In the genomic region with DNA sequence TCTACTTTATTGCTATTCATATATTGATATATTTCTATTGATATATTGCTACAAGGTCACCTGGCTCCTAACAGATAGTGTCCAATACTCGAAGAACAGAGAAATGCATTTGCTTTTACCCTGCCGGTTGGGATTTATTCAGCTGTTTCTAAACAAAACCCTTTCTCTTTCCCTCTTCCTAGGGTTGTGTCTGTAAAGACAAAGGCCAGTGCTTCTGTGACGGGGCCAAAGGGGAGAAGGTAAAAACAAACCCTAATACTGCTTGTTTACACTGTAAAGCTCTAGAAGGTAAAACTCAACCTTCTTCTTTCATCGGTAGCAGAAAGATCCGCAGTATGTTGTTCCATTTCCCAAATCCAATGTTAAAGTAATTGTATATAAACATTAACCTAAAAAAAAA, we compare ENCODE assay signal across 12 cellular contexts.
DNase-seq lines count a peak whose midpoint lies in the region; ATAC-seq and TF ChIP-seq lines count a peak whose summit lies in the region.
"Had no signal": no experiment of that assay in that cellular context is flagged by ENCODE, and none has a peak within 500 bp of the region (broad histone marks: within the 10 kb centered on the region; RNA-seq: fewer than 3 reads in every experiment).

No MANE protein-coding gene starts in this region.

- ATAC-seq in GM18502 (IDR thresholded peaks at IDR 0.05; ENCODE audit: poor library complexity, unreplicated experiment): peak; percentile 14
- peak; percentile 34; the same call in 1 of the 2 replicates for ATAC-seq in WTC11
- ATAC-seq in psoas muscle: no peak
- no peak for ATAC-seq in left cardiac atrium

- H3K9me3 ChIP-seq in psoas muscle: no peaks in the 10 kb centered on the region
- H3K9me3 ChIP-seq: BE2C, HAP-1 had no signal

- intact Hi-C loops in psoas muscle (cut with DNase I): loop anchor here (1.0 to 10.0 kb wide), 3 partner anchors 108 to 1563 kb away; no protein-coding TSS in a partner anchor
- intact Hi-C loops in left cardiac atrium (cut with DNase I): loop anchor here (1.0 to 5.0 kb wide), 2 partner anchors 107 to 110 kb away; no protein-coding TSS in a partner anchor

- WGBS in psoas muscle, 3 donors: 65 to 82% (median 78%) methylated on average over 5 of the region's 5 CpGs

- no peaks in the 10 kb centered on the region for H3K36me3 ChIP-seq in H7 (replicated peaks; ENCODE audit: control insufficient read depth, insufficient read depth, low read length)
- H3K36me3 ChIP-seq in psoas muscle (ENCODE audit: insufficient read depth in 1 of 2, low read depth in 1 of 2): peaks cover 5 to 36% of the 10 kb centered on the region in 2 donors
- H3K36me3 ChIP-seq: BE2C, HAP-1 had no signal

- H3K27me3 Mint-ChIP-seq in WTC11 (ENCODE audit: low read depth): no peaks in the 10 kb centered on the region
- H3K27me3 Mint-ChIP-seq: CD4-positive, CD25-positive, alpha-beta regulatory T cell had no signal

- TF ChIP-seq CTCF in WTC11 (IDR thresholded peaks at IDR 0.05) (no peak), psoas muscle (IDR thresholded peaks at IDR 0.05) (no peak)

- POLR2A ChIA-PET in WTC11 (lab: Charles Lee): no interaction called here

- DNase-seq in H7 (peak; percentile 16), WTC11 (ENCODE audit: low spot score) (no peak), psoas muscle (no peak), left cardiac atrium (no peak), dermis blood vessel endothelial cell (no peak), NCI-H2081 treated with DMSO at 0.1 percent for 48 hours (lab: John Stamatoyannopoulos, UW) (no peak)
- DNase-seq: DMS 273 treated with DMSO at 0.1 percent for 48 hours had no signal

- no peak overlapping the region for H3K4me3 ChIP-seq in H7 (ENCODE audit: insufficient read depth, low read depth, low read length)
- no peak overlapping the region for H3K4me3 ChIP-seq in psoas muscle
- H3K4me3 ChIP-seq: HAP-1 had no signal

- no peaks in the 10 kb centered on the region for H3K9me3 Mint-ChIP-seq in WTC11
- H3K9me3 Mint-ChIP-seq: CD8-positive, alpha-beta memory T cell had no signal

- peak overlapping the region; percentile 28 for H3K27ac ChIP-seq in psoas muscle

- peaks cover 5% of the 10 kb centered on the region for H3K4me1 ChIP-seq in psoas muscle
- H3K4me1 ChIP-seq: BE2C had no signal

- no peaks in the 10 kb centered on the region for H3K27me3 ChIP-seq in H7 (ENCODE audit: control insufficient read depth, insufficient read depth, low read length)
- H3K27me3 ChIP-seq in psoas muscle (ENCODE audit: insufficient read depth in 3 of 3, low read length in 2 of 3): no peaks in the 10 kb centered on the region

- H3K27ac Mint-ChIP-seq in WTC11: no peak overlapping the region
- H3K27ac Mint-ChIP-seq: CD4-positive, CD25-positive, alpha-beta regulatory T cell; CD8-positive, alpha-beta memory T cell had no signal

- peaks cover 33% of the 10 kb centered on the region for H3K4me1 Mint-ChIP-seq in WTC11
- H3K4me1 Mint-ChIP-seq: CD4-positive, CD25-positive, alpha-beta regulatory T cell; CD8-positive, alpha-beta memory T cell had no signal

- CTCF ChIA-PET in WTC11 (lab: Charles Lee): interaction anchor here (0.6 to 2.9 kb wide), 31 partner anchors 8 to 1784 kb away, joined by 3 to 99 read pairs (median 5); a partner anchor contains a TSS

- H3K4me3 Mint-ChIP-seq in WTC11: no peak overlapping the region
- H3K4me3 Mint-ChIP-seq: CD4-positive, CD25-positive, alpha-beta regulatory T cell; CD8-positive, alpha-beta memory T cell had no signal

- no peaks in the 10 kb centered on the region for H3K36me3 Mint-ChIP-seq in WTC11
- H3K36me3 Mint-ChIP-seq: CD4-positive, CD25-positive, alpha-beta regulatory T cell; CD8-positive, alpha-beta memory T cell had no signal

TF ChIP-seq in WTC11, 78 proteins besides CTCF, POLR2A, EP300 and RAD21:
- TF ChIP-seq PRRX2 (CRISPR knock-in tag; IDR thresholded peaks at IDR 0.05) (no peak), TCF7 (CRISPR knock-in tag; IDR thresholded peaks at IDR 0.05; ENCODE audit: low read depth) (no peak), NR1H2 (CRISPR knock-in tag; IDR thresholded peaks at IDR 0.05) (no peak), ESRRA (CRISPR knock-in tag; IDR thresholded peaks at IDR 0.05; ENCODE audit: borderline replicate concordance) (no peak), ZNF219 (CRISPR knock-in tag; IDR thresholded peaks at IDR 0.05; ENCODE audit: borderline replicate concordance) (no peak), CREB1 (CRISPR knock-in tag; IDR thresholded peaks at IDR 0.05) (no peak), ZNF317 (CRISPR knock-in tag; IDR thresholded peaks at IDR 0.05; ENCODE audit: borderline replicate concordance, low read depth) (no peak), ZNF416 (CRISPR knock-in tag; IDR thresholded peaks at IDR 0.05) (no peak)
- TF ChIP-seq, protein P1, sequence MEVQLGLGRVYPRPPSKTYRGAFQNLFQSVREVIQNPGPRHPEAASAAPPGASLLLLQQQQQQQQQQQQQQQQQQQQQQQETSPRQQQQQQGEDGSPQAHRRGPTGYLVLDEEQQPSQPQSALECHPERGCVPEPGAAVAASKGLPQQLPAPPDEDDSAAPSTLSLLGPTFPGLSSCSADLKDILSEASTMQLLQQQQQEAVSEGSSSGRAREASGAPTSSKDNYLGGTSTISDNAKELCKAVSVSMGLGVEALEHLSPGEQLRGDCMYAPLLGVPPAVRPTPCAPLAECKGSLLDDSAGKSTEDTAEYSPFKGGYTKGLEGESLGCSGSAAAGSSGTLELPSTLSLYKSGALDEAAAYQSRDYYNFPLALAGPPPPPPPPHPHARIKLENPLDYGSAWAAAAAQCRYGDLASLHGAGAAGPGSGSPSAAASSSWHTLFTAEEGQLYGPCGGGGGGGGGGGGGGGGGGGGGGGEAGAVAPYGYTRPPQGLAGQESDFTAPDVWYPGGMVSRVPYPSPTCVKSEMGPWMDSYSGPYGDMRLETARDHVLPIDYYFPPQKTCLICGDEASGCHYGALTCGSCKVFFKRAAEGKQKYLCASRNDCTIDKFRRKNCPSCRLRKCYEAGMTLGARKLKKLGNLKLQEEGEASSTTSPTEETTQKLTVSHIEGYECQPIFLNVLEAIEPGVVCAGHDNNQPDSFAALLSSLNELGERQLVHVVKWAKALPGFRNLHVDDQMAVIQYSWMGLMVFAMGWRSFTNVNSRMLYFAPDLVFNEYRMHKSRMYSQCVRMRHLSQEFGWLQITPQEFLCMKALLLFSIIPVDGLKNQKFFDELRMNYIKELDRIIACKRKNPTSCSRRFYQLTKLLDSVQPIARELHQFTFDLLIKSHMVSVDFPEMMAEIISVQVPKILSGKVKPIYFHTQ (CRISPR knock-in tag; IDR thresholded peaks at IDR 0.05): no peak
- TF ChIP-seq, protein P2, sequence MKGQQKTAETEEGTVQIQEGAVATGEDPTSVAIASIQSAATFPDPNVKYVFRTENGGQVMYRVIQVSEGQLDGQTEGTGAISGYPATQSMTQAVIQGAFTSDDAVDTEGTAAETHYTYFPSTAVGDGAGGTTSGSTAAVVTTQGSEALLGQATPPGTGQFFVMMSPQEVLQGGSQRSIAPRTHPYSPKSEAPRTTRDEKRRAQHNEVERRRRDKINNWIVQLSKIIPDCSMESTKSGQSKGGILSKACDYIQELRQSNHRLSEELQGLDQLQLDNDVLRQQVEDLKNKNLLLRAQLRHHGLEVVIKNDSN (CRISPR knock-in tag; IDR thresholded peaks at IDR 0.05): no peak

Comparison
In these comparisons a context has a peak if more than half of its experiments do, and no peak if none do; other contexts are left out.
1. ATAC-seq: peak in GM18502 (single experiment) and WTC11 (single experiment); none in psoas muscle (0 of 4) and left cardiac atrium (0 of 2).